In the genomic region with DNA sequence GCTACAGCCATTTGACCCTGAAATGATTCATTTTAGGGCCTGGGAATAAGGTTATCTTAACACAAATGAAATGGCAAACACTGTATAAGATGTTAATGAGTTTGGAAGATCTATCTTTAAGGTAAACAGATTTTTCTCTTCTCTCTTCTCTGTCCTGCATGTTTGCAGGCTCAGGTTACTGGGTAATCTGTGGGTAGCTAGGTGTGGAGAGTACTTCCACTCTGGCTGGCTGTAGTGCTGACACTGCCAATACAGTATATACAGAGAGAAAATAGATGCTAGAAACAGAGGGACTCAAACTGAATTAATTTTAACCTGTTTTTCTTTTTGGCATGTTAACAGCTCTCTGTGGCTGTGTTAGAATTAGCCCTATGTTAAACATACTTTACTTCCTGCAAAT, we compare ENCODE assay signal across 21 cellular contexts.
DNase-seq lines count a peak whose midpoint lies in the region; ATAC-seq and TF ChIP-seq lines count a peak whose summit lies in the region.
"Had no signal": no experiment of that assay in that cellular context is flagged by ENCODE, and none has a peak within 500 bp of the region (broad histone marks: within the 10 kb centered on the region; RNA-seq: fewer than 3 reads in every experiment).

No MANE protein-coding gene starts in this region.

- H3K36me3 Mint-ChIP-seq in activated T-helper 17 cell treated with anti-CD3 and anti-CD28 coated beads, Interleukin-2, amount 50 U/mL, for 72 hours (ENCODE audit: low read depth): peaks cover 7% of the 10 kb centered on the region

- H3K27me3 ChIP-seq in thyroid gland (no peaks in the 10 kb centered on the region), prostate gland (replicated peaks; ENCODE audit: insufficient read depth) (no peaks in the 10 kb centered on the region)
- H3K27me3 ChIP-seq: adrenal gland, transverse colon had no signal

- ATAC-seq in activated T-helper 17 cell treated with anti-CD3 and anti-CD28 coated beads, Interleukin-2, amount 50 U/mL, for 72 hours (replicated peaks): no peak
- no peak for ATAC-seq in GM19452 (IDR thresholded peaks at IDR 0.05; ENCODE audit: unreplicated experiment)
- ATAC-seq: naive thymus-derived CD4-positive, alpha-beta T cell; T-cell had no signal

- no peaks in the 10 kb centered on the region for H3K36me3 ChIP-seq in thyroid gland
- H3K36me3 ChIP-seq in prostate gland: no peaks in the 10 kb centered on the region
- H3K36me3 ChIP-seq: adrenal gland, transverse colon had no signal

- no peak overlapping the region for H3K4me3 ChIP-seq in thyroid gland (replicated peaks in 1 of 3)
- no peak overlapping the region for H3K4me3 ChIP-seq in prostate gland
- H3K4me3 ChIP-seq: adrenal gland, transverse colon had no signal

- TF ChIP-seq CTCF in thyroid gland (IDR thresholded peaks at IDR 0.05) (no peak), prostate gland (IDR thresholded peaks at IDR 0.05) (no peak)

- TF ChIP-seq POLR2A in thyroid gland (IDR thresholded peaks at IDR 0.05) (no peak), prostate gland (IDR thresholded peaks at IDR 0.05) (no peak)

- no peaks in the 10 kb centered on the region for H3K27me3 Mint-ChIP-seq in activated T-helper 17 cell treated with anti-CD3 and anti-CD28 coated beads, Interleukin-2, amount 50 U/mL, for 72 hours
- H3K27me3 Mint-ChIP-seq: naive thymus-derived CD4-positive, alpha-beta T cell; stimulated activated naive CD8-positive, alpha-beta T cell treated with anti-CD3 and anti-CD28 coated beads, Interleukin-15, Interleukin-2, amounts not matched to agents 100 ng/mL and 50 ng/mL, for 24 hours; T-cell had no signal

- no peak overlapping the region for H3K27ac ChIP-seq in thyroid gland
- H3K27ac ChIP-seq in prostate gland: no peak overlapping the region
- H3K27ac ChIP-seq: adrenal gland, RWPE1, transverse colon had no signal

- intact Hi-C loops in thyroid gland (cut with DNase I): no loop called here
- intact Hi-C loops in prostate gland (cut with DNase I): no loop called here

- H3K4me3 Mint-ChIP-seq in activated T-helper 17 cell treated with anti-CD3 and anti-CD28 coated beads, Interleukin-2, amount 50 U/mL, for 72 hours: no peak overlapping the region
- H3K4me3 Mint-ChIP-seq: naive thymus-derived CD4-positive, alpha-beta T cell; stimulated activated naive CD8-positive, alpha-beta T cell treated with anti-CD3 and anti-CD28 coated beads, Interleukin-15, Interleukin-2, amounts not matched to agents 100 ng/mL and 50 ng/mL, for 24 hours; T-cell had no signal

- H3K9me3 ChIP-seq in thyroid gland: no peaks in the 10 kb centered on the region
- no peaks in the 10 kb centered on the region for H3K9me3 ChIP-seq in prostate gland
- H3K9me3 ChIP-seq: adrenal gland, transverse colon had no signal

- H3K4me1 Mint-ChIP-seq in activated T-helper 17 cell treated with anti-CD3 and anti-CD28 coated beads, Interleukin-2, amount 50 U/mL, for 72 hours: no peaks in the 10 kb centered on the region
- H3K4me1 Mint-ChIP-seq: naive thymus-derived CD4-positive, alpha-beta T cell; T-cell had no signal

- no peaks in the 10 kb centered on the region for H3K9me3 Mint-ChIP-seq in activated T-helper 17 cell treated with anti-CD3 and anti-CD28 coated beads, Interleukin-2, amount 50 U/mL, for 72 hours

- H3K4me1 ChIP-seq in thyroid gland: no peaks in the 10 kb centered on the region
- H3K4me1 ChIP-seq in prostate gland (replicated peaks): no peaks in the 10 kb centered on the region
- H3K4me1 ChIP-seq: adrenal gland, transverse colon had no signal

- peak overlapping the region; percentile 33 for H3K27ac Mint-ChIP-seq in activated T-helper 17 cell treated with anti-CD3 and anti-CD28 coated beads, Interleukin-2, amount 50 U/mL, for 72 hours
- H3K27ac Mint-ChIP-seq: naive thymus-derived CD4-positive, alpha-beta T cell; stimulated activated naive CD8-positive, alpha-beta T cell treated with anti-CD3 and anti-CD28 coated beads, Interleukin-15, Interleukin-2, amounts not matched to agents 100 ng/mL and 50 ng/mL, for 24 hours; T-cell had no signal

- peak; percentile 42 for DNase-seq in DMS79 (lab: John Stamatoyannopoulos, UW)
- peak; percentile 22 for DNase-seq in NCI-H128 (lab: John Stamatoyannopoulos, UW; ENCODE audit: unreplicated experiment)
- peak; percentile 38 for DNase-seq in NCI-H510A (lab: John Stamatoyannopoulos, UW)
- DNase-seq in thyroid gland: no peak
- no peak for DNase-seq in prostate gland (ENCODE audit: low spot score)
- DNase-seq: activated CD4-positive, alpha-beta T cell treated with anti-CD3 and anti-CD28 coated beads for 48 hours; activated effector memory CD4-positive, alpha-beta T cell treated with anti-CD3 and anti-CD28 coated beads, Interleukin-2, amount 50 U/mL, for 16 hours; adrenal gland; AML-193; dermis blood vessel endothelial cell; erythroblast; KBM-7; mesenchymal stem cell; naive thymus-derived CD4-positive, alpha-beta T cell; stimulated activated CD4-positive, alpha-beta T cell treated with anti-CD3 and anti-CD28 coated beads, Interleukin-2, amount 100 ng/mL, for 24 hours; T-cell; transverse colon had no signal

Comparison
In these comparisons a context has a peak if more than half of its experiments do, and no peak if none do; other contexts are left out.
1. DNase-seq: peak in DMS79 (single experiment), NCI-H128 (single experiment) and NCI-H510A (single experiment); none in thyroid gland (0 of 2) and prostate gland (single experiment).